ENCODE assay signal across 18 cellular contexts in the genomic region with DNA sequence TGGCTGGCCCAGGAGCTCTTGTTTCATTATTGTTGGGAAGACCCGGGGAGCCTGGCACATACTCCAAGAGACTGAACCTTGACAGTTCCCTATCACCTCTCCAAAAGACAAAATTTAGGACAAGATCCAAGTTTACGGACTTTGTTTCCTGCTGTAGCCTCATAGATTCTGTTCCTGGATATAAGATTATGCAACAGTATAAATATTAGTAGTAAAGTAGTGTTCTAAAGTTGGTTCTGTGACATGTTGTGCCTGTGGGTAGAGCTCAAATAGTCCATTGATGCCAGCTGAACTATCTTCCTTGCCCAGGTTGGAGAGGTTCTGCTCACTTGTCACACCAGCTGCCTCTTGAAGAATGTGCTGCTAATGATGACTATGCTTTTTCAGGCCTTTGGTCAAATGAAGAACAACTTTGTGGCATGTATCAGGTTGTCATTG.
"Had no signal": no experiment of that assay in that cellular context is flagged by ENCODE, and none has a peak within 500 bp of the region (broad histone marks: within the 10 kb centered on the region; RNA-seq: fewer than 3 reads in every experiment).

No MANE protein-coding gene starts in this region.

- H3K9me3 ChIP-seq: ascending aorta, breast epithelium, left lung, ovary, tibial nerve had no signal

- H2AFZ ChIP-seq: neural progenitor cell had no signal

- ATAC-seq: stimulated activated naive B cell treated with anti-CD40 and anti-IgM and Interleukin-4, amounts not matched to agents 10 μg/mL and 1 μg/mL and 100 μg/mL, for 72 hours; T-cell had no signal

- H3K4me2 ChIP-seq: neural progenitor cell had no signal

- H3K4me3 ChIP-seq: ascending aorta, breast epithelium, left lung, neural progenitor cell, ovary, tibial nerve had no signal

- H3K36me3 ChIP-seq: ascending aorta, breast epithelium, left lung, neural progenitor cell, ovary, tibial nerve had no signal

- H3K4me1 ChIP-seq: ascending aorta, breast epithelium had no signal

- FAIRE-seq: frontal cortex, islet of Langerhans had no signal

- H3K27ac ChIP-seq: ascending aorta, epithelial cell of prostate, neural progenitor cell, ovary, tibial nerve had no signal

- H3K9ac ChIP-seq: neural progenitor cell had no signal

- DNase-seq: activated CD4-positive, alpha-beta T cell treated with anti-CD3 and anti-CD28 coated beads, Interleukin-2, amount 50 U/mL, for 4 hours; activated CD4-positive, CD25-positive, alpha-beta regulatory T cell treated with anti-CD3 and anti-CD28 coated beads, Interleukin-2, amount 50 U/mL, for 72 hours; activated naive CD4-positive, alpha-beta T cell treated with anti-CD3 and anti-CD28 coated beads, Interleukin-2, amount 10 ng/mL, durations not matched to agents 7 days and 5 days; cerebellar nuclear complex; dermis blood vessel endothelial cell; left lung; ovary; stimulated activated CD4-positive, alpha-beta T cell treated with anti-CD3 and anti-CD28 coated beads, Interleukin-2, amount 100 ng/mL, for 48 hours; stimulated activated naive B cell treated with anti-CD40 and anti-IgM and Interleukin-4, amounts not matched to agents 10 μg/mL and 1 μg/mL and 100 μg/mL, for 72 hours; T-cell; T-helper 9 cell had no signal

- H3K27me3 ChIP-seq: ascending aorta, breast epithelium, left lung, neural progenitor cell, ovary, tibial nerve had no signal
